ENCODE assay signal across 11 cellular contexts in the genomic region with DNA sequence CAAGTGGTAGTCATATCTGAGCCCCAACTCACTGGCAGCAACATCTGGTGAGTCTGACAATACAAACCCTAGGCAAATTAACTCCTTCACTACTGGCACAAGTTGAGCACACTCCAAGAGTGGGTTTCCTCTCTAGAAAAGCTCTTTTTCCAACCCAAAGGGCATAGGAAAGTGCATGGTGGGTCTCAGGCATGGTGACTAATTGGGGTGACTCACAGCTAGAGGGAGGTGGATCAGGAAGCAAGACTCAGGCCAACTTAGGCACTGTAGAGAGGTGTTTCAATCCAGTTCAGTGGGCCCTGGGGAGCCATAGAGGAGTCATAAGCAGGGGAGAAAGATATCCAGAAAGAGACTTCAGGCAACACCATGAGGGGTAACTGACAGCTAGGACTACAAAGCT. TPM values are rescaled to one million over a fixed set of nuclear protein-coding genes. Genes with fewer than 3 reads are reported as not detected.
DNase-seq lines count a peak whose midpoint lies in the region; ATAC-seq, FAIRE-seq and TF ChIP-seq lines count a peak whose summit lies in the region.
"Had no signal": no experiment of that assay in that cellular context is flagged by ENCODE, and none has a peak within 500 bp of the region (broad histone marks: within the 10 kb centered on the region; RNA-seq: fewer than 3 reads in every experiment).

No MANE protein-coding gene starts in this region.

- H4K20me1 ChIP-seq in astrocyte (ENCODE audit: insufficient read depth, low read length) (no peaks in the 10 kb centered on the region), neural progenitor cell (ENCODE audit: low read depth) (no peaks in the 10 kb centered on the region)

- H3K27me3 ChIP-seq in astrocyte (ENCODE audit: insufficient read depth, low read length), result no peaks in the 10 kb centered on the region
- H3K27me3 ChIP-seq in small intestine (ENCODE audit: control insufficient read depth in 2 of 2, insufficient read depth in 2 of 2, low read length in 2 of 2), result no peaks in the 10 kb centered on the region
- no peaks in the 10 kb centered on the region for H3K27me3 ChIP-seq in neural progenitor cell

- no peak for FAIRE-seq in astrocyte (lab: Jason Lieb, UNC)
- no peak for FAIRE-seq in small intestine (lab: Jason Lieb, UNC)

- peak; percentile 54 for DNase-seq in EH (ENCODE audit: low read depth)
- peak; percentile 71 for DNase-seq in M059J (ENCODE audit: low read depth)
- peak; percentile 22 for DNase-seq in astrocyte (ENCODE audit: low read depth)
- peak; percentile 40 for DNase-seq in myocyte (ENCODE audit: low read depth)
- no peak for DNase-seq in small intestine
- no peak for DNase-seq in neural progenitor cell (ENCODE audit: low spot score)
- DNase-seq in kidney glomerular epithelial cell (lab: John Stamatoyannopoulos, UW), result no peak
- DNase-seq: NCI-H2227 treated with DMSO at 0.1 percent for 48 hours; stimulated activated CD4-positive, alpha-beta T cell treated with anti-CD3 and anti-CD28 coated beads, Interleukin-2, amount 100 ng/mL, for 24 hours had no signal

- H3K4me3 Mint-ChIP-seq in astrocyte (ENCODE audit: unreplicated experiment) (no peak overlapping the region), neural progenitor cell (no peak overlapping the region)

- TF ChIP-seq CTCF in astrocyte (IDR thresholded peaks at IDR 0.05; ENCODE audit: insufficient read depth, low read depth, low read length) (no peak), neural progenitor cell (IDR thresholded peaks at IDR 0.05) (no peak)

- H2AFZ ChIP-seq in astrocyte (ENCODE audit: low read depth, low read length) (no peak overlapping the region), neural progenitor cell (replicated peaks) (no peak overlapping the region)
- H2AFZ ChIP-seq: parathyroid adenoma had no signal

- H3K4me3 ChIP-seq in astrocyte (ENCODE audit: insufficient read depth, low read depth, low read length) (no peak overlapping the region), small intestine (ENCODE audit: low read depth in 1 of 2, low read length in 2 of 2) (no peak overlapping the region), neural progenitor cell (no peak overlapping the region)

- H3K4me1 Mint-ChIP-seq in astrocyte (ENCODE audit: low read depth, unreplicated experiment) (peaks cover 12% of the 10 kb centered on the region), neural progenitor cell (peaks cover 34% of the 10 kb centered on the region)

- H3K4me1 ChIP-seq in astrocyte (ENCODE audit: insufficient read depth, low read length) (peaks cover 22% of the 10 kb centered on the region), small intestine (ENCODE audit: control insufficient read depth in 2 of 2, insufficient read depth in 1 of 2, low read depth in 1 of 2, low read length in 1 of 2) (no peaks in the 10 kb centered on the region), neural progenitor cell (peaks cover 16% of the 10 kb centered on the region)

- no peak for ATAC-seq in HG03460 (IDR thresholded peaks at IDR 0.05; ENCODE audit: unreplicated experiment)

- no peak overlapping the region for H3K4me2 ChIP-seq in astrocyte (ENCODE audit: low read length)
- H3K4me2 ChIP-seq in neural progenitor cell, result no peak overlapping the region

- H3K36me3 ChIP-seq in astrocyte (ENCODE audit: insufficient read depth, low read length), result no peaks in the 10 kb centered on the region
- no peaks in the 10 kb centered on the region for H3K36me3 ChIP-seq in small intestine (ENCODE audit: control insufficient read depth in 2 of 2, insufficient read depth in 2 of 2, low read length in 2 of 2)
- no peaks in the 10 kb centered on the region for H3K36me3 ChIP-seq in neural progenitor cell

- H3K79me2 ChIP-seq in astrocyte (ENCODE audit: insufficient read depth, low read length), result no peaks in the 10 kb centered on the region
- H3K79me2 ChIP-seq in neural progenitor cell (ENCODE audit: low read depth), result no peaks in the 10 kb centered on the region
- H3K79me2 ChIP-seq: parathyroid adenoma had no signal

- H3K9ac ChIP-seq in astrocyte (ENCODE audit: low read length), result no peak overlapping the region
- H3K9ac ChIP-seq in neural progenitor cell, result no peak overlapping the region
- H3K9ac ChIP-seq: parathyroid adenoma had no signal

- H3K27ac ChIP-seq in astrocyte (ENCODE audit: low read depth, low read length) (no peak overlapping the region), small intestine (ENCODE audit: low read depth in 1 of 2, low read length in 1 of 2) (no peak overlapping the region), neural progenitor cell (no peak overlapping the region)
- H3K27ac ChIP-seq: parathyroid adenoma had no signal

- H3F3A ChIP-seq in neural progenitor cell (ENCODE audit: low read depth), result peaks cover 12% of the 10 kb centered on the region

- H3K27me3 Mint-ChIP-seq in astrocyte (ENCODE audit: low read depth, unreplicated experiment) (peaks cover 4% of the 10 kb centered on the region), neural progenitor cell (ENCODE audit: insufficient read depth, low read depth) (peaks cover 11% of the 10 kb centered on the region)

- H3K27ac Mint-ChIP-seq in astrocyte (ENCODE audit: unreplicated experiment) (no peak overlapping the region), neural progenitor cell (no peak overlapping the region)

- H3K9me3 Mint-ChIP-seq in astrocyte (ENCODE audit: unreplicated experiment) (peaks cover 1% of the 10 kb centered on the region), neural progenitor cell (peaks cover 7% of the 10 kb centered on the region)

- H3K36me3 Mint-ChIP-seq in astrocyte (ENCODE audit: low read depth, unreplicated experiment) (no peaks in the 10 kb centered on the region), neural progenitor cell (peaks cover 2% of the 10 kb centered on the region)

- no peaks in the 10 kb centered on the region for H3K9me3 ChIP-seq in astrocyte (ENCODE audit: insufficient read depth, low read depth, low read length)
- H3K9me3 ChIP-seq in small intestine (ENCODE audit: control insufficient read depth, low read depth), result no peaks in the 10 kb centered on the region
- H3K9me3 ChIP-seq in neural progenitor cell (ENCODE audit: low read depth), result no peaks in the 10 kb centered on the region

RNA-seq across cellular contexts. Expression of a gene that starts 42.3 kb away (rescaled TPM):
- total RNA-seq in M059J (2014; rRNA removed; shearing (Covaris generic)), result 0.67 TPM in 1 of 2 replicates, not detected in the other
- total RNA-seq in astrocyte (5.2 and 5.8 TPM in 2 replicates), myocyte (0.48 TPM in 1 of 2 replicates, not detected in the other), neural progenitor cell (ENCODE audit: low replicate concordance) (0.39 and 1.5 TPM in 2 replicates)
- 6.4 TPM for polyA plus RNA-seq in myocyte (2012)
- polyA plus RNA-seq in small intestine, result 1 to 10 TPM; 1.1 to 2.7 (median 1.6) TPM

Comparison
In these comparisons a context has a peak if more than half of its experiments do, and no peak if none do; other contexts are left out.
1. DNase-seq: peak in EH (single experiment), M059J (single experiment), astrocyte (single experiment) and myocyte (single experiment); none in small intestine (single experiment), neural progenitor cell (single experiment) and kidney glomerular epithelial cell (single experiment).